Comparison of ENCODE assay signal across 8 cellular contexts in genomic region chr1:26900815-26901511, GRCh38. TPM values are rescaled to one million over a fixed set of nuclear protein-coding genes. Genes with fewer than 3 reads are reported as not detected.
DNase-seq lines count a peak whose midpoint lies in the region; ATAC-seq and TF ChIP-seq lines count a peak whose summit lies in the region.

No MANE protein-coding gene starts in this region.

- DNase-seq in Karpas-422: no peak
- no peak for DNase-seq in colonic mucosa
- no peak for DNase-seq in natural killer cell treated with Interleukin-12 subunit alpha and Interleukin-12 subunit beta and Interleukin-15 and Interleukin-18, amount 100 ng/mL, for 72 hours (ENCODE audit: low spot score)
- DNase-seq in foreskin melanocyte: no peak
- DNase-seq in COR-L47 (lab: John Stamatoyannopoulos, UW): no peak
- no peak for DNase-seq in DMS 273 treated with DMSO at 0.1 percent for 48 hours (lab: John Stamatoyannopoulos, UW)

- intact Hi-C loops in colonic mucosa (cut with DNase I): no loop called here

- peaks cover 27 to 30% of the 10 kb centered on the region in 2 donors for H3K4me1 Mint-ChIP-seq in natural killer cell treated with Interleukin-12 subunit alpha and Interleukin-12 subunit beta and Interleukin-15 and Interleukin-18, amount 100 ng/mL, for 72 hours (ENCODE audit: low read depth in 2 of 2)

- no peaks in the 10 kb centered on the region for H3K27me3 Mint-ChIP-seq in natural killer cell treated with Interleukin-12 subunit alpha and Interleukin-12 subunit beta and Interleukin-15 and Interleukin-18, amount 100 ng/mL, for 72 hours

- H3K4me3 Mint-ChIP-seq in natural killer cell treated with Interleukin-12 subunit alpha and Interleukin-12 subunit beta and Interleukin-15 and Interleukin-18, amount 100 ng/mL, for 72 hours: peak overlapping the region; percentile 99

- peak overlapping the region; percentile 84 for H3K4me2 ChIP-seq in BLaER1
- peak overlapping the region; percentile 78 for H3K4me2 ChIP-seq in Karpas-422 (ENCODE audit: low read depth, low read length, poor library complexity, severe bottlenecking)

- H3K9ac ChIP-seq in BLaER1 (peak overlapping the region; percentile 88), Karpas-422 (ENCODE audit: low read length) (peak overlapping the region; percentile 80), colonic mucosa (ENCODE audit: low read depth in 2 of 2, low read length in 2 of 2) (peak overlapping the region in 1 of 2 donors; percentile 94)

- peaks cover 30% of the 10 kb centered on the region for H3K36me3 ChIP-seq in BLaER1
- peaks cover 5% of the 10 kb centered on the region; the same call in 1 of the 2 replicates for H3K36me3 ChIP-seq in Karpas-422 (ENCODE audit: insufficient read depth, low read length)
- peaks cover 5% of the 10 kb centered on the region for H3K36me3 ChIP-seq in colonic mucosa

- peak overlapping the region; percentile 85 for H2AFZ ChIP-seq in Karpas-422 (ENCODE audit: low read length)

- H4K20me1 ChIP-seq in BLaER1 (no peaks in the 10 kb centered on the region), Karpas-422 (ENCODE audit: insufficient read depth, low read depth, low read length) (no peaks in the 10 kb centered on the region)

- no peak for ATAC-seq in natural killer cell treated with Interleukin-12 subunit alpha and Interleukin-12 subunit beta and Interleukin-15 and Interleukin-18, amount 100 ng/mL, for 72 hours
- ATAC-seq in HG03097 (IDR thresholded peaks at IDR 0.05; ENCODE audit: low FRiP score, unreplicated experiment): no peak

- H3K9me3 ChIP-seq in BLaER1 (no peaks in the 10 kb centered on the region), Karpas-422 (ENCODE audit: low read length) (no peaks in the 10 kb centered on the region), colonic mucosa (no peaks in the 10 kb centered on the region)

- no peaks in the 10 kb centered on the region for H3K9me3 Mint-ChIP-seq in natural killer cell treated with Interleukin-12 subunit alpha and Interleukin-12 subunit beta and Interleukin-15 and Interleukin-18, amount 100 ng/mL, for 72 hours

- no peaks in the 10 kb centered on the region for H3K9me2 ChIP-seq in Karpas-422 (replicated peaks; ENCODE audit: insufficient read depth, low read length)

- peak overlapping the region; percentile 96 to 98 for H3K27ac Mint-ChIP-seq in natural killer cell treated with Interleukin-12 subunit alpha and Interleukin-12 subunit beta and Interleukin-15 and Interleukin-18, amount 100 ng/mL, for 72 hours

- no peak for TF ChIP-seq CTCF in colonic mucosa (IDR thresholded peaks at IDR 0.05)

- peaks cover 32% of the 10 kb centered on the region for H3K79me2 ChIP-seq in Karpas-422 (ENCODE audit: low read length)

- peak overlapping the region; percentile 85 for H3K27ac ChIP-seq in BLaER1
- peak overlapping the region; percentile 30; the same call in 1 of the 2 replicates for H3K27ac ChIP-seq in Karpas-422 (ENCODE audit: low read length)
- peak overlapping the region; percentile 82 for H3K27ac ChIP-seq in colonic mucosa

- H3K36me3 Mint-ChIP-seq in natural killer cell treated with Interleukin-12 subunit alpha and Interleukin-12 subunit beta and Interleukin-15 and Interleukin-18, amount 100 ng/mL, for 72 hours: peaks cover 6% of the 10 kb centered on the region

- H3K4me3 ChIP-seq in BLaER1 (peak overlapping the region; percentile 82), Karpas-422 (ENCODE audit: low read length) (peak overlapping the region; percentile 81), colonic mucosa (peak overlapping the region; percentile 97)

- no peaks in the 10 kb centered on the region for H3K27me3 ChIP-seq in BLaER1
- no peaks in the 10 kb centered on the region for H3K27me3 ChIP-seq in Karpas-422 (ENCODE audit: low read length)
- no peaks in the 10 kb centered on the region for H3K27me3 ChIP-seq in colonic mucosa

- H3K4me1 ChIP-seq in BLaER1 (peaks cover 22% of the 10 kb centered on the region), Karpas-422 (ENCODE audit: low read length) (peaks cover 18% of the 10 kb centered on the region), colonic mucosa (peaks cover 10% of the 10 kb centered on the region)

RNA-seq across cellular contexts. Expression of gene GPATCH3, which starts 0.7 kb away (rescaled TPM):
- total RNA-seq in Karpas-422 (2014; rRNA removed; shearing (Covaris generic); ENCODE audit: low replicate concordance): 5.6 and 10.1 TPM in 2 replicates
- total RNA-seq in colonic mucosa: 10 to 100 TPM; 13.9 to 14.4 TPM
- total RNA-seq in natural killer cell treated with Interleukin-12 subunit alpha and Interleukin-12 subunit beta and Interleukin-15 and Interleukin-18, amount 100 ng/mL, for 72 hours: 10 to 100 TPM; 19.6 to 21.2 TPM

RNA-seq across cellular contexts. Expression of gene GPN2, which starts 10.9 kb away (rescaled TPM):
- 32.6 and 33.3 TPM in 2 replicates for total RNA-seq in Karpas-422 (2014; rRNA removed; shearing (Covaris generic); ENCODE audit: low replicate concordance)
- 10 to 100 TPM; 32.4 to 36.2 TPM for total RNA-seq in colonic mucosa
- total RNA-seq in natural killer cell treated with Interleukin-12 subunit alpha and Interleukin-12 subunit beta and Interleukin-15 and Interleukin-18, amount 100 ng/mL, for 72 hours: 10 to 100 TPM; 52.6 to 58.0 TPM

RNA-seq across cellular contexts. Expression of gene NR0B2, which starts 12.8 kb away (rescaled TPM):
- not detected in 2 replicates for total RNA-seq in Karpas-422 (2014; rRNA removed; shearing (Covaris generic); ENCODE audit: low replicate concordance)
- 1 to 10 TPM in 1 of 2 donors, under 1 TPM in 1; 0.64 to 1.8 TPM for total RNA-seq in colonic mucosa
- total RNA-seq in natural killer cell treated with Interleukin-12 subunit alpha and Interleukin-12 subunit beta and Interleukin-15 and Interleukin-18, amount 100 ng/mL, for 72 hours: not detected

RNA-seq across cellular contexts. Expression of gene NUDC, which starts 20.6 kb away (rescaled TPM):
- total RNA-seq in Karpas-422 (2014; rRNA removed; shearing (Covaris generic); ENCODE audit: low replicate concordance): 28.1 and 76.6 TPM in 2 replicates
- total RNA-seq in colonic mucosa: 10 to 100 TPM; 37.9 to 92.5 TPM
- 100 to 1,000 TPM in 1 of 2 donors, 10 to 100 TPM in 1; 78.2 to 136 TPM for total RNA-seq in natural killer cell treated with Interleukin-12 subunit alpha and Interleukin-12 subunit beta and Interleukin-15 and Interleukin-18, amount 100 ng/mL, for 72 hours

RNA-seq across cellular contexts. Expression of gene SFN, which starts 38.0 kb away (rescaled TPM):
- 0.47 and 1.0 TPM in 2 replicates for total RNA-seq in Karpas-422 (2014; rRNA removed; shearing (Covaris generic); ENCODE audit: low replicate concordance)
- total RNA-seq in colonic mucosa: 100 to 1,000 TPM; 239 to 253 TPM
- under 1 TPM; 0.50 to 0.56 TPM for total RNA-seq in natural killer cell treated with Interleukin-12 subunit alpha and Interleukin-12 subunit beta and Interleukin-15 and Interleukin-18, amount 100 ng/mL, for 72 hours

Comparison
In these comparisons a context has a peak if more than half of its experiments do, and no peak if none do; other contexts are left out.
1. H3K27ac ChIP-seq: peak in every context shown above with its lines; median percentile 85 in BLaER1; 82 in colonic mucosa; 30 in Karpas-422.